25 cellular contexts compared by ENCODE assay signal in the genomic region with DNA sequence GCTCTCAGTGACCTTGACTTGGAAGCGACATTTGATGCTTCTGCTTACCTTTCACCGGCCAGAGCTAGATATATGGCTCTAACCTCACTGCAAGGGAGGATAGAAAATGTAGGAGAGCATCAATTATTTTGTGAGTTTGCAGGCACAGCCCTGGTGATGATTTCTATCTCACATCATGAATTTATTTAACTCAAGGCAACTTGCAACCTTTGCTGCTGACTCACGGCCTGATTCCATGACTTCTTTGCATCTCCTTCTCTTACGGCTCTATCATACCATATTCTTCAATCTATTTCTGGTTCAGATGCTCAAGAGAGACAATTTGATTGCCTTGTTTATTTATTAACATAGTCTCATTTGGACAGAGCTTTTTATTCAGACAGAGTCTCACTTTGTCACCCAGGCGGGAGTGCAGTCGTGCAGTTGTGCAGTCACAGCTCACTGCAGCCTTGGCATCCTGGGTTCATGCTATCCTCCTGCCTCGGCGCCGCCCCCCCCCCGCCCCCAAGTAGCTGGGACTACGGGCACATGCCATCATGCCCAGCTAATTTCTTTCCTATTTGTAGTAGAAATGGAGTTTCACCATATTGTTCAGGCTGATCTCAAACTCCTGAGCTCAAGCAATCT.
DNase-seq lines count a peak whose midpoint lies in the region; ATAC-seq, FAIRE-seq and TF ChIP-seq lines count a peak whose summit lies in the region.
"Had no signal": no experiment of that assay in that cellular context is flagged by ENCODE, and none has a peak within 500 bp of the region (broad histone marks: within the 10 kb centered on the region; RNA-seq: fewer than 3 reads in every experiment).

No MANE protein-coding gene starts in this region.

- H3K27me3 Mint-ChIP-seq in nephron progenitor cell (ENCODE audit: low read depth, poor library complexity), result peaks cover 8% of the 10 kb centered on the region

- no peaks in the 10 kb centered on the region for H3K9me3 Mint-ChIP-seq in nephron progenitor cell
- H3K9me3 Mint-ChIP-seq: activated naive CD4-positive, alpha-beta T cell treated with anti-CD3 and anti-CD28 coated beads for 36 hours; activated T-helper 1 cell treated with anti-CD3 and anti-CD28 coated beads, Interleukin-12 subunit alpha, Interleukin-12 subunit beta, Interleukin-2, Interleukin-4 antibody, amounts not matched to agents 30 ng/mL and 10 ng/mL and 1 ng/mL, durations not matched to agents 14 hours and 24 hours and 36 hours; T-helper 1 cell treated with Interleukin-12 subunit alpha and Interleukin-12 subunit beta and Interleukin-4 antibody, amounts not matched to agents 30 μg/mL and 1 μg/mL, for 36 hours had no signal

- TF ChIP-seq CTCF in nephron progenitor cell (IDR thresholded peaks at IDR 0.05), result no peak

- H3K4me1 Mint-ChIP-seq in nephron progenitor cell, result peaks cover 79% of the 10 kb centered on the region

- H3K4me3 Mint-ChIP-seq in nephron progenitor cell, result no peak overlapping the region
- H3K4me3 Mint-ChIP-seq: activated naive CD4-positive, alpha-beta T cell treated with anti-CD3 and anti-CD28 coated beads for 36 hours; activated T-helper 1 cell treated with anti-CD3 and anti-CD28 coated beads, Interleukin-12 subunit alpha, Interleukin-12 subunit beta, Interleukin-2, Interleukin-4 antibody, amounts not matched to agents 30 ng/mL and 10 ng/mL and 1 ng/mL, durations not matched to agents 14 hours and 24 hours and 36 hours; T-helper 1 cell treated with Interleukin-12 subunit alpha and Interleukin-12 subunit beta and Interleukin-4 antibody, amounts not matched to agents 30 μg/mL and 1 μg/mL, for 36 hours had no signal

- in situ Hi-C loops in Caki2 (cut with HindIII; ENCODE audit: low pct_unique_long_range_greater_than_20kb, low sequenced_read_pairs), result loop anchor here (10.0 to 25.0 kb wide), 2 partner anchors 202 to 555 kb away; no protein-coding TSS in a partner anchor

- FAIRE-seq in RCC 7860 (lab: Jason Lieb, UNC), result peak; percentile 67
- FAIRE-seq: GM12892, HepG2, TTC549 had no signal

- H3K27ac Mint-ChIP-seq in nephron progenitor cell, result no peak overlapping the region
- H3K27ac Mint-ChIP-seq: activated naive CD4-positive, alpha-beta T cell treated with anti-CD3 and anti-CD28 coated beads for 36 hours; activated T-helper 1 cell treated with anti-CD3 and anti-CD28 coated beads, Interleukin-12 subunit alpha, Interleukin-12 subunit beta, Interleukin-2, Interleukin-4 antibody, amounts not matched to agents 30 ng/mL and 10 ng/mL and 1 ng/mL, durations not matched to agents 14 hours and 24 hours and 36 hours; T-helper 1 cell treated with Interleukin-12 subunit alpha and Interleukin-12 subunit beta and Interleukin-4 antibody, amounts not matched to agents 30 μg/mL and 1 μg/mL, for 36 hours had no signal

- ATAC-seq in HG03097 (IDR thresholded peaks at IDR 0.05; ENCODE audit: low FRiP score, unreplicated experiment), result no peak
- ATAC-seq: activated CD4-positive, CD25-positive, alpha-beta regulatory T cell treated with anti-CD3 and anti-CD28 coated beads, Interleukin-2, amount 50 U/mL, for 24 hours; body of pancreas; HepG2; left ventricle myocardium superior; psoas muscle had no signal

- no peaks in the 10 kb centered on the region for H3K36me3 Mint-ChIP-seq in nephron progenitor cell (ENCODE audit: low read depth)

- DNase-seq in Caki2 (ENCODE audit: low read depth) (peak; percentile 88), RCC 7860 (ENCODE audit: low spot score) (peak; percentile 73), fibroblast of gingiva (ENCODE audit: low read depth) (peak; percentile 48), nephron progenitor cell (peak; percentile 33), cerebellar nuclear complex (lab: John Stamatoyannopoulos, UW) (no peak)
- no peak for DNase-seq in activated CD8-positive, alpha-beta memory T cell treated with anti-CD3 and anti-CD28 coated beads, Interleukin-2, amount 50 U/mL, for 48 hours
- DNase-seq: activated CD4-positive, alpha-beta T cell treated with anti-CD3 and anti-CD28 coated beads, Interleukin-2, amount 50 U/mL, for 4 hours; activated CD8-positive, alpha-beta memory T cell treated with anti-CD3 and anti-CD28 coated beads, Interleukin-2, amount 50 U/mL, for 4 hours; activated naive CD4-positive, alpha-beta T cell treated with anti-CD3 and anti-CD28 coated beads for 36 hours; adrenal gland; body of pancreas; DMS153; left ventricle myocardium superior; NCI-H2171; NCI-H510A treated with DMSO at 0.1 percent for 48 hours; psoas muscle; stimulated activated CD4-positive, alpha-beta T cell treated with anti-CD3 and anti-CD28 coated beads, Interleukin-4, amount 100 ng/mL, for 1 hour; tibial artery had no signal

Comparison
In these comparisons a context has a peak if more than half of its experiments do, and no peak if none do; other contexts are left out.
1. DNase-seq: peak in Caki2 (single experiment), RCC 7860 (single experiment), fibroblast of gingiva (single experiment) and nephron progenitor cell (single experiment); none in activated CD8-positive, alpha-beta memory T cell treated with anti-CD3 and anti-CD28 coated beads, Interleukin-2, amount 50 U/mL, for 48 hours (single experiment) and cerebellar nuclear complex (0 of 2).